ENCODE assay signal across 8 cellular contexts in genomic region chr1:77282187-77282865, GRCh38. TPM values are rescaled to one million over a fixed set of nuclear protein-coding genes. Genes with fewer than 3 reads are reported as not detected.
DNase-seq lines count a peak whose midpoint lies in the region; ATAC-seq, FAIRE-seq and TF ChIP-seq lines count a peak whose summit lies in the region.

No MANE protein-coding gene starts in this region.

- no peak for TF ChIP-seq CTCF in pancreas (IDR thresholded peaks at IDR 0.05)

- peaks cover 0 to 7% (median 6%) of the 10 kb centered on the region in 3 donors for H3K4me1 ChIP-seq in pancreas

- H3K9me3 ChIP-seq in pancreas = no peaks in the 10 kb centered on the region

- FAIRE-seq in pancreas (lab: Jason Lieb, UNC) = no peak

- no peak overlapping the region for H3K27ac ChIP-seq in pancreas

- peak overlapping the region; percentile 23 to 60 (median 40) for H3K4me3 ChIP-seq in pancreas

- ATAC-seq in GM21367 (IDR thresholded peaks at IDR 0.05; ENCODE audit: unreplicated experiment) (peak; percentile 19), pancreas (peak; percentile 35 to 79 (median 65))

- intact Hi-C loops in pancreas (cut with DNase I) = no loop called here

- 0 to 1% methylated on average over 46 to 47 of the region's 47 CpGs for WGBS in pancreas, 2 donors

- DNase-seq in CD1c-positive myeloid dendritic cell (ENCODE audit: extremely low spot score) (peak; percentile 14), NCI-H345 (lab: John Stamatoyannopoulos, UW) (peak; percentile 33), globus pallidus (ENCODE audit: low spot score) (peak; percentile 54), pancreas (peak in 4 of 6 donors; percentile 9 to 74 (median 43)), NCI-H2107 (lab: John Stamatoyannopoulos, UW) (no peak), SKM-1 (lab: John Stamatoyannopoulos, UW; ENCODE audit: unreplicated experiment) (no peak)
- DNase-seq in activated T-helper 9 cell treated with anti-CD3 and anti-CD28 coated beads, Interleukin-2, amount 50 U/mL, for 16 hours (ENCODE audit: low read depth) = peak; percentile 1

- H3K36me3 ChIP-seq in pancreas = no peaks in the 10 kb centered on the region

- H3K27me3 ChIP-seq in pancreas = peaks cover 0 to 33% (median 12%) of the 10 kb centered on the region in 4 donors

RNA-seq across cellular contexts. Expression of gene AK5, which starts 0.5 kb away (rescaled TPM):
- under 1 TPM in 5 of 6 donors, not detected in 1; 0.15 to 0.59 (median 0.28) TPM for total RNA-seq in pancreas
- polyA plus RNA-seq in pancreas = under 1 TPM; 0.11 to 0.87 TPM

Comparison
In these comparisons a context has a peak if more than half of its experiments do, and no peak if none do; other contexts are left out.
1. DNase-seq: peak in CD1c-positive myeloid dendritic cell (single experiment), NCI-H345 (single experiment), activated T-helper 9 cell treated with anti-CD3 and anti-CD28 coated beads, Interleukin-2, amount 50 U/mL, for 16 hours (single experiment), globus pallidus (single experiment) and pancreas (4 of 6); none in NCI-H2107 (single experiment) and SKM-1 (single experiment).